19 cellular contexts compared by ENCODE assay signal in the genomic region with DNA sequence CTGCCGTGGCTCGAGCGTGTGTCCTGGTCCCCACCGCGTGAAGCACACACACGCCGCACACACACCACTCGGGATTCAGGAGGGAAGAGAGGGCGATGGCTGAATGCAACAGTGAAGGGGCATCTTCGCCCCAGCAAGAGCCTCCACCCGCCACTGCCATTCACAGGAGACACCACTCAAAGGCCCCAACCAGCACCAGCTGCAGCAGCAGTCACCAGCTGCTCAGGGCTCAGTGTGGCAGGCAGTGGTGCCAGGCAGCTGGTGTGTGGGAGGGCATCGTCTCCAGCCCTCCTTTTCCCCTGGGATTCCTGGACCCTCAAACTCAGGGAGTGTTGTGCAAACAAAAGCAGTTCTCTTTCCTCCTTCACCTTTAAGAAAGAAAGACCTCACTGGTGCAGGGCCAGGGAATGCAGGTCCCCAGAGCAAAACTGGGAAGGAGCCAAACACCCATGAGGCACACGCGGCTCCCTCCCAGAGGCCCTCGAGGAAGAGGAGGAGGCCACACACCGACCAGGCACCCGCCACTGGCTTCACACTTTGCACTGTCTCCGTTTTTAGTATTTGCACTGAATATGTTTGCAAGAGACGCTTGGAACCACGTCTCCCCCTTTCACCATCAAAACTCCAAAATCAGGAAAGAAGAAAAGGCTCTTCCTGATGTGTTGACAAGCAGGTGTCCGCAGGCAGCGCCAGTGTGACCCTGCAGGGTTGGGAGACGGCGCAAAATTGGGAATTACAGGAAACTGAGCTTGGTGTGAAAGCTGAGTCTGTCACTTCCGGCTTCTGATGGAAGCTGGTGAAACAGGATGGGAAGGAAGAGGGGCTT. TPM values are rescaled to one million over a fixed set of nuclear protein-coding genes. Genes with fewer than 3 reads are reported as not detected.
DNase-seq lines count a peak whose midpoint lies in the region; ATAC-seq and FAIRE-seq lines count a peak whose summit lies in the region.
"Had no signal": no experiment of that assay in that cellular context is flagged by ENCODE, and none has a peak within 500 bp of the region (broad histone marks: within the 10 kb centered on the region; RNA-seq: fewer than 3 reads in every experiment).

No MANE protein-coding gene starts in this region.

- ATAC-seq in HG03095 (IDR thresholded peaks at IDR 0.05; ENCODE audit: unreplicated experiment) = no peak
- ATAC-seq: activated CD4-positive, alpha-beta T cell treated with anti-CD3 and anti-CD28 coated beads for 36 hours; activated naive CD4-positive, alpha-beta T cell treated with anti-CD3 and anti-CD28 coated beads, Interleukin-2, amount 50 U/mL, for 72 hours had no signal

- no peaks in the 10 kb centered on the region for H3K4me1 ChIP-seq in small intestine (ENCODE audit: control insufficient read depth in 2 of 2, insufficient read depth in 1 of 2, low read depth in 1 of 2, low read length in 1 of 2)
- H3K4me1 ChIP-seq: right lobe of liver had no signal

- H3K27me3 ChIP-seq in small intestine (ENCODE audit: control insufficient read depth in 2 of 2, insufficient read depth in 2 of 2, low read length in 2 of 2) = no peaks in the 10 kb centered on the region
- H3K27me3 ChIP-seq: cardiac muscle cell, right lobe of liver had no signal

- H3K36me3 ChIP-seq in small intestine (ENCODE audit: control insufficient read depth in 2 of 2, insufficient read depth in 2 of 2, low read length in 2 of 2) = no peaks in the 10 kb centered on the region
- H3K36me3 ChIP-seq: cardiac muscle cell had no signal

- H3K4me3 ChIP-seq in small intestine (ENCODE audit: low read depth in 1 of 2, low read length in 2 of 2) = no peak overlapping the region
- H3K4me3 ChIP-seq: cardiac muscle cell, lung, right lobe of liver had no signal

- whole genome bisulfite sequencing in small intestine, 3 donors = 82 to 86% (median 86%) methylated on average over 23 to 25 of the region's 25 CpGs

- DNase-seq in Ammon's horn (ENCODE audit: low spot score) (peak; percentile 91), NCI-H1092 treated with DMSO at 0.1 percent for 48 hours (lab: John Stamatoyannopoulos, UW) (peak; percentile 25), nucleus accumbens (lab: John Stamatoyannopoulos, UW) (peak in 41 of 56 donors; percentile 13 to 83 (median 54)), small intestine (no peak), NCI-H1048 (lab: John Stamatoyannopoulos, UW) (no peak)
- no peak for DNase-seq in activated effector memory CD4-positive, alpha-beta T cell treated with anti-CD3 and anti-CD28 coated beads, Interleukin-2, amount 50 U/mL, for 16 hours
- DNase-seq: ACHN; activated CD4-positive, alpha-beta T cell treated with anti-CD3 and anti-CD28 coated beads for 36 hours; NK-92 treated with Interleukin-12 subunit alpha and Interleukin-12 subunit beta, amount 100 ng/mL, for 24 hours; stimulated activated CD4-positive, alpha-beta T cell treated with anti-CD3 and anti-CD28 coated beads, Interleukin-2, amount 100 ng/mL, for 48 hours; trophoblast cell had no signal

- no peak for FAIRE-seq in small intestine (lab: Jason Lieb, UNC)
- FAIRE-seq: H1 had no signal

- no peaks in the 10 kb centered on the region for H3K9me3 ChIP-seq in small intestine (ENCODE audit: control insufficient read depth, low read depth)
- H3K9me3 ChIP-seq: right lobe of liver had no signal

- H3K27ac ChIP-seq in cingulate gyrus (ENCODE audit: low read depth, low read length) = peak overlapping the region; percentile 30
- no peak overlapping the region for H3K27ac ChIP-seq in small intestine (ENCODE audit: low read depth in 1 of 2, low read length in 1 of 2)
- H3K27ac ChIP-seq: cardiac muscle cell, right lobe of liver, RWPE1 had no signal

RNA-seq across cellular contexts. Expression of gene F7, which starts 26.5 kb away (rescaled TPM):
- under 1 TPM in 1 of 3 donors, not detected in 2; 0.24 TPM for polyA plus RNA-seq in small intestine
- polyA plus RNA-seq: cardiac muscle cell had no signal

RNA-seq across cellular contexts. Expression of gene F10, which starts 43.5 kb away (rescaled TPM):
- 10 to 100 TPM in 1 of 3 donors, 1 to 10 TPM in 2; 7.7 to 15.1 (median 9.4) TPM for polyA plus RNA-seq in small intestine

Comparison
In these comparisons a context has a peak if more than half of its experiments do, and no peak if none do; other contexts are left out.
1. DNase-seq: peak in Ammon's horn (single experiment), NCI-H1092 treated with DMSO at 0.1 percent for 48 hours (single experiment) and nucleus accumbens (41 of 56); none in small intestine (single experiment), NCI-H1048 (single experiment) and activated effector memory CD4-positive, alpha-beta T cell treated with anti-CD3 and anti-CD28 coated beads, Interleukin-2, amount 50 U/mL, for 16 hours (single experiment).